ENCODE assay signal across 8 cellular contexts in genomic region chrX:53088136-53088974, GRCh38. TPM values are rescaled to one million over a fixed set of nuclear protein-coding genes. Genes with fewer than 3 reads are reported as not detected.
DNase-seq lines count a peak whose midpoint lies in the region.

No MANE protein-coding gene starts in this region.

- DNase-seq in NCI-H1417 (lab: John Stamatoyannopoulos, UW): peak; percentile 53 to 87 (median 71)
- no peak for DNase-seq in NCI-H1417 treated with DMSO at 0.1 percent for 48 hours (lab: John Stamatoyannopoulos, UW)
- DNase-seq in NCI-H2081 treated with DMSO at 0.1 percent for 48 hours (lab: John Stamatoyannopoulos, UW): peak; percentile 36
- peak; percentile 85 for DNase-seq in activated CD8-positive, alpha-beta memory T cell treated with anti-CD3 and anti-CD28 coated beads for 24 hours
- peak; percentile 76 for DNase-seq in effector CD4-positive, alpha-beta T cell
- DNase-seq in lung microvascular endothelial cell (ENCODE audit: low read depth in 2 of 2): peak; percentile 64 to 92
- peak; percentile 72 to 90 for DNase-seq in stimulated activated CD4-positive, alpha-beta T cell treated with anti-CD3 and anti-CD28 coated beads, Interleukin-4, amount 100 ng/mL, for 4 hours
- DNase-seq in LoVo (ENCODE audit: low spot score): no peak

RNA-seq across cellular contexts. Expression of gene KANTR, which starts 5.6 kb away (rescaled TPM):
- total RNA-seq in lung microvascular endothelial cell: 3.7 and 6.0 TPM in 2 replicates

RNA-seq across cellular contexts. Expression of gene TSPYL2, which starts 6.2 kb away (rescaled TPM):
- 5.4 and 7.7 TPM in 2 replicates for total RNA-seq in lung microvascular endothelial cell

RNA-seq across cellular contexts. Expression of gene GPR173, which starts 39.8 kb away (rescaled TPM):
- total RNA-seq in lung microvascular endothelial cell: 0.44 and 1.4 TPM in 2 replicates

Comparison
In these comparisons a context has a peak if more than half of its experiments do, and no peak if none do; other contexts are left out.
1. DNase-seq: peak in NCI-H1417 (3 of 3), NCI-H2081 treated with DMSO at 0.1 percent for 48 hours (single experiment), activated CD8-positive, alpha-beta memory T cell treated with anti-CD3 and anti-CD28 coated beads for 24 hours (single experiment), effector CD4-positive, alpha-beta T cell (single experiment), lung microvascular endothelial cell (2 of 2) and stimulated activated CD4-positive, alpha-beta T cell treated with anti-CD3 and anti-CD28 coated beads, Interleukin-4, amount 100 ng/mL, for 4 hours (2 of 2); none in NCI-H1417 treated with DMSO at 0.1 percent for 48 hours (single experiment) and LoVo (single experiment).